27 cellular contexts compared by ENCODE assay signal in the genomic region with DNA sequence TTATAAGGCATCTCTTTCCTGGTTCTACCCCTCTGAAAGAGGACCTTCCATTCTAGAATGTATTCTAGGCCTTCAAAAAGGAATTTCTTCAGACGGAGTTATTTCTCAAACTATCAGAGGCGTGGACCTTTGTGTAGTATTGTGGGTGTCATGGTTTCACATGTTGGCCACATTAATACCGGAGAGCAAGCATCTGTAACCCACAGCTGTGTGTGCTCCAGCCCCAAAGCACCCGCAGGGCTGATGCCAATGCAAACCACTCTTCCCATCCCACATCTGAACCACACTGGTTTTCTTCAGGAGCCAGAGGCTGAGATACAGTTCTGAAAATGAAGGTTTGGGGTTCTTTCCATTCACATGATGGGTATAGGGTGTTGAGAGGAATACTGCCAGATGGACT.
"Had no signal": no experiment of that assay in that cellular context is flagged by ENCODE, and none has a peak within 500 bp of the region (broad histone marks: within the 10 kb centered on the region; RNA-seq: fewer than 3 reads in every experiment).

No MANE protein-coding gene starts in this region.

- H3K9me3 Mint-ChIP-seq: WTC11 had no signal

- H3K4me1 Mint-ChIP-seq: activated naive CD4-positive, alpha-beta T cell treated with anti-CD3 and anti-CD28 coated beads, Interleukin-2, amount 50 U/mL, for 24 hours had no signal

- DNase-seq: activated CD4-positive, alpha-beta T cell treated with anti-CD3 and anti-CD28 coated beads for 48 hours; activated CD4-positive, alpha-beta T cell treated with anti-CD3 and anti-CD28 coated beads, Interleukin-2, amount 50 U/mL, for 4 hours; activated CD4-positive, CD25-positive, alpha-beta regulatory T cell treated with anti-CD3 and anti-CD28 coated beads, Interleukin-2, amount 50 U/mL, for 72 hours; activated CD8-positive, alpha-beta memory T cell treated with anti-CD3 and anti-CD28 coated beads, Interleukin-2, amount 50 U/mL, for 48 hours; activated CD8-positive, alpha-beta T cell treated with anti-CD3 and anti-CD28 coated beads, Interleukin-2, amount 10 ng/mL, durations not matched to agents 7 days and 5 days; activated naive CD4-positive, alpha-beta T cell; activated T-cell treated with anti-CD3 and anti-CD28 coated beads, Interleukin-2, amount 50 U/mL, for 1 hour; aorta; central memory CD4-positive, alpha-beta T cell; KBM-7; MV-4-11; NCI-H1092 treated with DMSO at 0.1 percent for 48 hours; NCI-H1417 treated with DMSO at 0.1 percent for 48 hours; NCI-H1694; NCI-H2029; NCI-H2107; NCI-H2171 treated with DMSO at 0.1 percent for 48 hours; NCI-H226; NCI-H526; NCI-H82; NK-92 treated with Interleukin-12 subunit alpha and Interleukin-12 subunit beta, amount 100 ng/mL, for 24 hours; Peyer's patch; SHP77 treated with DMSO at 0.1 percent for 48 hours had no signal

- H3K4me1 ChIP-seq: breast epithelium, Peyer's patch had no signal

- H3K36me3 ChIP-seq: breast epithelium, Peyer's patch had no signal

- H3K4me3 Mint-ChIP-seq: activated CD8-positive, alpha-beta T cell treated with anti-CD3 and anti-CD28 coated beads, Interleukin-2, amount 10 ng/mL, durations not matched to agents 7 days and 5 days; activated naive CD4-positive, alpha-beta T cell treated with anti-CD3 and anti-CD28 coated beads, Interleukin-2, amount 50 U/mL, for 24 hours; T-helper 1 cell treated with Interleukin-12 subunit alpha and Interleukin-12 subunit beta and Interleukin-4 antibody, amounts not matched to agents 30 μg/mL and 1 μg/mL, for 36 hours; WTC11 had no signal

- H3K27me3 Mint-ChIP-seq: activated naive CD4-positive, alpha-beta T cell treated with anti-CD3 and anti-CD28 coated beads, Interleukin-2, amount 50 U/mL, for 24 hours had no signal

- H3K27ac ChIP-seq: breast epithelium, Peyer's patch had no signal

- ATAC-seq: activated CD8-positive, alpha-beta T cell treated with anti-CD3 and anti-CD28 coated beads, Interleukin-2, amount 10 ng/mL, durations not matched to agents 7 days and 5 days; WTC11 had no signal

- H3K36me3 Mint-ChIP-seq: activated naive CD4-positive, alpha-beta T cell treated with anti-CD3 and anti-CD28 coated beads, Interleukin-2, amount 50 U/mL, for 24 hours; WTC11 had no signal

- H3K27ac Mint-ChIP-seq: activated CD8-positive, alpha-beta T cell treated with anti-CD3 and anti-CD28 coated beads, Interleukin-2, amount 10 ng/mL, durations not matched to agents 7 days and 5 days; activated naive CD4-positive, alpha-beta T cell treated with anti-CD3 and anti-CD28 coated beads, Interleukin-2, amount 50 U/mL, for 24 hours; T-helper 1 cell treated with Interleukin-12 subunit alpha and Interleukin-12 subunit beta and Interleukin-4 antibody, amounts not matched to agents 30 μg/mL and 1 μg/mL, for 36 hours; WTC11 had no signal

- H3K4me3 ChIP-seq: breast epithelium, Peyer's patch had no signal

- H3K9me3 ChIP-seq: breast epithelium, Peyer's patch had no signal

- H3K27me3 ChIP-seq: breast epithelium, Peyer's patch had no signal
